Comparison of ENCODE assay signal across 11 cellular contexts in the genomic region with DNA sequence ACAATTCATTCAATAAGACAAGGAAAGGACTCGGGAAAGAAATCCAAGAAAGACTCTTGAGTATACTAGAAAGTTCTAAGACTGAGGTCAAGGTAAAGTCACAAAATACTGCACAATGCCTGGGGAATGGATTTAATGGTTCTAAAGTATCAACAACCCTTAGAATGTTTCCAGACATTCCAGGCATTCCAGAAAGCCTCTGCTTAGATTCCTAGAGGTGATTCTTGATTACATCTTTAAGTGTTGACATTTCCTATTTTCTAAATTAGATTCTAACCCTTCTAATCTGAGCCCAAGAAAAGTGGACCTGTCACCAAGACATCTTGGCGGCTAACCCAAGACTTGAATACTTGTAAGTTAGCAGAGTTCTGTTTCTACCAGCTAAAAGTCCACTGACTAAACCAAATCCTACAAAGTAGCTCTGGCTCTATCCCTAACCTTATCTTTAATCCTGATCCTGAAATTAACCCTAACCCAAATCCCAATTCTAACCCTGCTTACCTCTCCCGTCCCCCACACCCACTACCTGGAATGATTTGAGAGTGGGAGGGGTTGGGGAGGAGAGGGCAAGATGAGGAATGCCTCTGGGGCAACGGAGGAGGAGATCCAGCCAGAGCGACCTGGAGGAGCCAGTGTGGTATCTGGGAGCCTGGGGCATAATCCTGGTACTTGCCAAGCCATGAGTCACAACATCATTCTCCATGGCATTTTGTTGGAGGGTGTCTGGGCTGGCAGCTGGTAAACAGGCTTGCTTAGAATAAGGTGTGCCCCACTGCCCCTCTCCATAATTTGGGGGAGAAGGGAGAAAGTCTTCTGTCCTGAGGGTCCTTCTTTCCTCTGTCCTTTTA.
A peak's percentile ranks its signal among the peaks of the same experiment; 100 is the strongest.
DNase-seq lines count a peak whose midpoint lies in the region; TF ChIP-seq lines count a peak whose summit lies in the region.
"Had no signal": no experiment of that assay in that cellular context is flagged by ENCODE, and none has a peak within 500 bp of the region (broad histone marks: within the 10 kb centered on the region; RNA-seq: fewer than 3 reads in every experiment).

No MANE protein-coding gene starts in this region.

- in situ Hi-C loops in SK-MEL-5 (cut with HindIII; ENCODE audit: low pct_unique_long_range_greater_than_20kb, low sequenced_read_pairs), result no loop called here

- no peak overlapping the region for H2AFZ ChIP-seq in Karpas-422 (ENCODE audit: low read length)

- H3K4me2 ChIP-seq in Karpas-422 (ENCODE audit: low read depth, low read length, poor library complexity, severe bottlenecking), result no peak overlapping the region

- H3K9me3 Mint-ChIP-seq in progenitor cell of endocrine pancreas (ENCODE audit: low read depth), result no peaks in the 10 kb centered on the region

- no peaks in the 10 kb centered on the region for H3K36me3 Mint-ChIP-seq in progenitor cell of endocrine pancreas (ENCODE audit: insufficient read depth)

- no peaks in the 10 kb centered on the region for H3K27me3 ChIP-seq in Karpas-422 (ENCODE audit: low read length)

- TF ChIP-seq CTCF in 22Rv1 (IDR thresholded peaks at IDR 0.05) (no peak), fibroblast of the aortic adventitia (IDR thresholded peaks at IDR 0.05; ENCODE audit: insufficient read depth, low read length) (no peak), progenitor cell of endocrine pancreas (IDR thresholded peaks at IDR 0.05; ENCODE audit: unreplicated experiment) (no peak)

- H3K79me2 ChIP-seq in Karpas-422 (ENCODE audit: low read length), result no peaks in the 10 kb centered on the region

- H4K20me1 ChIP-seq in Karpas-422 (ENCODE audit: insufficient read depth, low read depth, low read length), result no peaks in the 10 kb centered on the region

- H3K9me3 ChIP-seq in Karpas-422 (ENCODE audit: low read length), result no peaks in the 10 kb centered on the region

- H3K27ac Mint-ChIP-seq in progenitor cell of endocrine pancreas, result no peak overlapping the region

- no peak overlapping the region for H3K4me3 Mint-ChIP-seq in progenitor cell of endocrine pancreas (ENCODE audit: low read depth)

- no peaks in the 10 kb centered on the region for H3K4me1 Mint-ChIP-seq in progenitor cell of endocrine pancreas (ENCODE audit: low read depth)

- H3K27me3 Mint-ChIP-seq in progenitor cell of endocrine pancreas, result peaks cover 76% of the 10 kb centered on the region

- DNase-seq in H4 (ENCODE audit: low spot score), result peak; percentile 69
- DNase-seq in SK-MEL-5 (ENCODE audit: low read depth, low spot score), result peak; percentile 26
- DNase-seq in fibroblast of the aortic adventitia (ENCODE audit: low read depth), result peak; percentile 63
- DNase-seq in Karpas-422, result no peak
- no peak for DNase-seq in stimulated activated CD4-positive, alpha-beta T cell treated with anti-CD3 and anti-CD28 coated beads, Interleukin-15, amount 100 ng/mL, for 24 hours
- DNase-seq in progenitor cell of endocrine pancreas (ENCODE audit: low spot score, unreplicated experiment), result no peak
- DNase-seq in RPMI8226, result no peak
- DNase-seq: activated CD8-positive, alpha-beta memory T cell treated with anti-CD3 and anti-CD28 coated beads, Interleukin-2, amount 50 U/mL, for 48 hours; anterior cingulate cortex; NCI-H1930 had no signal

- H3K4me3 ChIP-seq in fibroblast of the aortic adventitia (ENCODE audit: low read depth, low read length) (no peak overlapping the region), Karpas-422 (ENCODE audit: low read length) (no peak overlapping the region)

- H3K4me1 ChIP-seq in Karpas-422 (ENCODE audit: low read length), result no peaks in the 10 kb centered on the region

- H3K9me2 ChIP-seq in Karpas-422 (replicated peaks; ENCODE audit: insufficient read depth, low read length), result no peaks in the 10 kb centered on the region

- H3K27ac ChIP-seq in 22Rv1, result peak overlapping the region; percentile 52
- no peak overlapping the region for H3K27ac ChIP-seq in Karpas-422 (ENCODE audit: low read length)

- H3K9ac ChIP-seq in Karpas-422 (ENCODE audit: low read length), result no peak overlapping the region

- no peaks in the 10 kb centered on the region for H3K36me3 ChIP-seq in Karpas-422 (ENCODE audit: insufficient read depth, low read length)

Comparison
In these comparisons a context has a peak if more than half of its experiments do, and no peak if none do; other contexts are left out.
1. DNase-seq: peak in H4 (single experiment), SK-MEL-5 (single experiment) and fibroblast of the aortic adventitia (single experiment); none in Karpas-422 (single experiment), stimulated activated CD4-positive, alpha-beta T cell treated with anti-CD3 and anti-CD28 coated beads, Interleukin-15, amount 100 ng/mL, for 24 hours (single experiment), progenitor cell of endocrine pancreas (single experiment) and RPMI8226 (single experiment).